8 cellular contexts compared by ENCODE assay signal in the genomic region with DNA sequence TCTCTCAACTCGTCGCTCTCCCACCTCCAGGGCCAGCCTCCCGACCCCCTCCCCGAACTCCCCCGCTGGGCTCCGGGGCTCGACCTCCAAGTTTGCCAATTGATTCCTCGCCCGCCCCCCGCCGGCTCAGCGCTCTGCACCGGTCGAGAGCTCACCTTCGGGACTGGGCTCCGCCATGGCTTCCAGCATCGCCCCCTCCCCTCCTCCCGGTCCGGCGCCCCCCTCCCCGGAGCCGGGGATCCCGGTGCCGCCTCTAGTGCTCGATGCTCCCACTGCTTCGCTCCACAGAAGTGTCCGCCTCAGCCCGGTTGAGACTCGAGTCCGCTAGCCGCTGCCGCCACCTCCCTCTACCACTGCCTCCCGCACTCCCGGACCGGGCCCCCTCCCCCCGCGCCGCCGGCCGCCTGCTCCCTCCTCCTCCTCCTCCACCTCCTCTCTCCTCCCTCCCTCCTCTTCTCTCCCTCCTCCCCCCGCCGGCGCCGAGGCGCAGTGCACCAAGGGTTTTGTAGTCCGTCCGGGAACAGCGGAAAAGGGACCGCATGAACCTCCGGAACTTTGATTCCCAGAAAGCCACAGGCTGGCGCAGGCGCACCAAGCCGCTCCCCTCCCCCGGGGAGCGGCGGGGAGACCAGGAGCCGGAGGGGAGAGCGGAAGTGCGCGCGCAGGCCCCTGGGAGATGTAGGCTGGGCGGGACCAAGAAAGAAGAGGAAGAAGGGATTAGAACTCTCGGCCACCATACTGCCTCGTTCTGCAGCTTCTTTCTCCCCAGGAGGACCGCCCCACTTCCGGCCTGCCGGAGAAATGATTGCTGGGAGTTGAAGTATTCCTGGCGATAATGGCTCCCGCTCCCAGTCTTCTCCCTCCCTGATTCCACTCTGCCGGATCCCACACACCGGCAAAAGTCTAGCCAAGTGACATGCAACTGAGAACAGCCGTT. TPM values are rescaled to one million over a fixed set of nuclear protein-coding genes. Genes with fewer than 3 reads are reported as not detected.
DNase-seq lines count a peak whose midpoint lies in the region; ATAC-seq, FAIRE-seq and TF ChIP-seq lines count a peak whose summit lies in the region.

Gene PHF23 (minus strand): TSS at position 367 of the 937 bp plus-strand sequence. CDS start 178 bp downstream, at position 189.

- TF ChIP-seq RAD21 in H1 (IDR thresholded peaks at IDR 0.05 in 1 of 2, conservative IDR thresholded peaks at IDR 0.05 in 1 of 2; ENCODE audit: low read depth in 2 of 2, low read length in 2 of 2), result no peak

- peak within 1 kb of the TSS; percentile 90 for H4K8ac ChIP-seq in H1 (ENCODE audit: extremely low read depth, insufficient read depth, low read length)

- H4K5ac ChIP-seq in H1 (ENCODE audit: insufficient read length, low read depth, low read length), result peak within 1 kb of the TSS; percentile 74

- H3K18ac ChIP-seq in H1 (ENCODE audit: extremely low read depth, low read length), result peak within 1 kb of the TSS; percentile 66; the same call in 1 of the 2 replicates

- H3K4me1 ChIP-seq in CD8-positive, alpha-beta T cell (ENCODE audit: insufficient read depth, low read length), result peaks cover 37% of the 10 kb centered on the region
- peaks cover 9% of the 10 kb centered on the region for H3K4me1 ChIP-seq in NT2/D1 (ENCODE audit: insufficient read depth, insufficient read length)
- H3K4me1 ChIP-seq in H1 (replicated peaks in 1 of 4; ENCODE audit: control insufficient read depth in 3 of 4, insufficient read depth in 4 of 4, low read length in 3 of 4), result peaks cover 5 to 24% (median 12%) of the 10 kb centered on the region in 4 experiments

- H3K14ac ChIP-seq in H1 (ENCODE audit: insufficient read length), result no peak within 1 kb of the TSS

- TF ChIP-seq EP300 in H1 (IDR thresholded peaks at IDR 0.05; ENCODE audit: borderline replicate concordance in 1 of 2, low read depth in 2 of 2, low read length in 2 of 2), result no peak

- H3K27ac Mint-ChIP-seq in CD8-positive, alpha-beta T cell, result peak within 1 kb of the TSS; percentile 90
- peak within 1 kb of the TSS; percentile 91 for H3K27ac Mint-ChIP-seq in activated CD8-positive, alpha-beta memory T cell treated with anti-CD3 and anti-CD28 coated beads, Interleukin-2, amount 10 ng/mL, durations not matched to agents 7 days and 5 days
- peak within 1 kb of the TSS; percentile 100 for H3K27ac Mint-ChIP-seq in memory B cell

- no peak within 1 kb of the TSS for H3K23ac ChIP-seq in H1 (ENCODE audit: insufficient read length)

- H2BK5ac ChIP-seq in H1 (ENCODE audit: low read depth, low read length), result peak within 1 kb of the TSS; percentile 87

- H3K23me2 ChIP-seq in H1 (ENCODE audit: low read depth, low read length), result peaks cover 18% of the 10 kb centered on the region

- 5% methylated on average over 14 of the region's 72 CpGs; no CpG with 5 or more reads in 1 of the 2 experiments for WGBS in H1 (ENCODE audit: extremely low coverage in 1 of 2, insufficient coverage in 1 of 2, insufficient read length in 1 of 2, insufficient replicate concordance in 2 of 2, low coverage in 1 of 2, low lambda C conversion rate in 2 of 2, missing lambda C conversion rate in 1 of 2), 2 experiments

- peak within 1 kb of the TSS; percentile 98 for H3K4me3 Mint-ChIP-seq in CD8-positive, alpha-beta T cell
- peak within 1 kb of the TSS; percentile 86 for H3K4me3 Mint-ChIP-seq in activated CD8-positive, alpha-beta memory T cell treated with anti-CD3 and anti-CD28 coated beads, Interleukin-2, amount 10 ng/mL, durations not matched to agents 7 days and 5 days
- peak within 1 kb of the TSS; percentile 100 for H3K4me3 Mint-ChIP-seq in memory B cell

- no peak within 1 kb of the TSS for H2BK20ac ChIP-seq in H1 (ENCODE audit: low read length)

- peak within 1 kb of the TSS; percentile 64 for H3K27ac ChIP-seq in CD8-positive, alpha-beta T cell (ENCODE audit: low read depth, low read length)
- peak within 1 kb of the TSS; percentile 63 for H3K27ac ChIP-seq in H1 (ENCODE audit: low read depth, low read length)

- H4K91ac ChIP-seq in H1 (replicated peaks; ENCODE audit: insufficient read length, low read length), result peak within 1 kb of the TSS; percentile 77

- no peak within 1 kb of the TSS for H2AK5ac ChIP-seq in H1 (ENCODE audit: low read depth, low read length)

- H3K56ac ChIP-seq in H1 (replicated peaks; ENCODE audit: insufficient read length, low read depth, low read length), result peak within 1 kb of the TSS; percentile 93

- H3K9me3 Mint-ChIP-seq in CD8-positive, alpha-beta T cell, result no peaks in the 10 kb centered on the region
- no peaks in the 10 kb centered on the region for H3K9me3 Mint-ChIP-seq in activated CD8-positive, alpha-beta memory T cell treated with anti-CD3 and anti-CD28 coated beads, Interleukin-2, amount 10 ng/mL, durations not matched to agents 7 days and 5 days (ENCODE audit: low read depth)
- H3K9me3 Mint-ChIP-seq in memory B cell, result no peaks in the 10 kb centered on the region

- TF ChIP-seq POLR2A in H1 (IDR thresholded peaks at IDR 0.05; ENCODE audit: control extremely low read depth in 1 of 2, low read depth in 2 of 2, low read length in 2 of 2), result peak; percentile 27 to 36; a peak in 1 of 3 replicates

- DNase-seq in CD8-positive, alpha-beta T cell, result peak; percentile 93 to 98 (median 96)
- DNase-seq in HUDEP-2 (lab: John Stamatoyannopoulos, UW; ENCODE audit: unreplicated experiment in 76 of 76) (peak in 75 of 76 experiments; percentile 76 to 100 (median 98)), NT2/D1 (ENCODE audit: low read depth, low spot score) (peak; percentile 96), H1 (ENCODE audit: low read depth in 1 of 2, low spot score in 2 of 2) (peak; percentile 94 to 99), memory B cell (ENCODE audit: low spot score in 2 of 2) (peak; percentile 80 to 87)
- peak; percentile 99 for DNase-seq in activated CD8-positive, alpha-beta memory T cell treated with anti-CD3 and anti-CD28 coated beads, Interleukin-2, amount 10 ng/mL, durations not matched to agents 7 days and 5 days
- peak; percentile 96 for DNase-seq in stimulated activated CD8-positive, alpha-beta memory T cell treated with anti-CD3 and anti-CD28 coated beads, Interleukin-12 subunit alpha, Interleukin-12 subunit beta, amount 100 ng/mL, for 24 hours (ENCODE audit: extremely low read depth)

- H3K27me3 ChIP-seq in CD8-positive, alpha-beta T cell (ENCODE audit: insufficient read depth, low read length), result no peaks in the 10 kb centered on the region
- H3K27me3 ChIP-seq in NT2/D1 (ENCODE audit: insufficient read depth, insufficient read length), result no peaks in the 10 kb centered on the region
- no peaks in the 10 kb centered on the region for H3K27me3 ChIP-seq in H1 (replicated peaks in 1 of 4; ENCODE audit: control insufficient read depth in 3 of 4, extremely low read depth in 1 of 4, insufficient read depth in 3 of 4, low read length in 3 of 4)

- POLR2A ChIA-PET in CD8-positive, alpha-beta T cell (lab: Charles Lee), result interaction anchor here (0.6 to 3.8 kb wide), 10 partner anchors 9 to 333 kb away, joined by 3 to 26 read pairs (median 5); partner anchors contain the start of genes ACADVL, ACAP1, CTDNEP1 and DLG4
- POLR2A ChIA-PET in H1 (lab: Charles Lee; ENCODE audit: partially characterized antibody), result interaction anchor here (0.7 to 19.7 kb wide), 23 partner anchors 9 to 350 kb away, joined by 3 to 386 read pairs (median 4); partner anchors contain the start of genes ACADVL, ACAP1, CLDN7 and CTDNEP1

- peak within 1 kb of the TSS; percentile 87 for H3K4me3 ChIP-seq in CD8-positive, alpha-beta T cell (ENCODE audit: low read depth, low read length)
- H3K4me3 ChIP-seq in NT2/D1 (ENCODE audit: insufficient read length, low read depth), result peak within 1 kb of the TSS; percentile 86
- peak within 1 kb of the TSS; percentile 91 to 97 (median 94) for H3K4me3 ChIP-seq in H1 (ENCODE audit: extremely low read depth in 1 of 4, insufficient read depth in 2 of 4, low read depth in 3 of 4, low read length in 4 of 4)

- peaks cover 19% of the 10 kb centered on the region for H3K36me3 ChIP-seq in CD8-positive, alpha-beta T cell (ENCODE audit: insufficient read depth, low read length)
- H3K36me3 ChIP-seq in NT2/D1 (ENCODE audit: insufficient read depth, insufficient read length, low read length) (peaks cover 49% of the 10 kb centered on the region), H1 (ENCODE audit: control insufficient read depth in 2 of 4, insufficient read depth in 4 of 4, low read length in 3 of 4) (peaks cover 15 to 42% (median 26%) of the 10 kb centered on the region in 4 experiments; a peak in 7 of 8 replicates)

- ATAC-seq in CD8-positive, alpha-beta T cell, result peak; percentile 64
- peak; percentile 36 for ATAC-seq in GM21360 (IDR thresholded peaks at IDR 0.05; ENCODE audit: unreplicated experiment)
- ATAC-seq in activated CD8-positive, alpha-beta memory T cell treated with anti-CD3 and anti-CD28 coated beads, Interleukin-2, amount 10 ng/mL, durations not matched to agents 7 days and 5 days, result peak; percentile 71
- peak; percentile 60 for ATAC-seq in memory B cell (ENCODE audit: low read depth)

- H3K4me2 ChIP-seq in H1 (ENCODE audit: insufficient read depth in 1 of 2, low read depth in 2 of 2, low read length in 2 of 2), result peak within 1 kb of the TSS; percentile 92 to 93

- no peak within 1 kb of the TSS for H2BK15ac ChIP-seq in H1 (ENCODE audit: low read length)

- CTCF ChIA-PET in CD8-positive, alpha-beta T cell (lab: Charles Lee), result interaction anchor here (0.5 to 4.9 kb wide), 7 partner anchors 18 to 327 kb away, joined by 3 to 24 read pairs (median 4); no protein-coding TSS in a partner anchor
- CTCF ChIA-PET in activated CD8-positive, alpha-beta memory T cell treated with anti-CD3 and anti-CD28 coated beads, Interleukin-2, amount 10 ng/mL, durations not matched to agents 7 days and 5 days (lab: Charles Lee), result interaction anchor here (0.7 to 4.1 kb wide), 8 partner anchors 9 to 117 kb away, joined by 3 to 18 read pairs (median 4); partner anchors contain the start of genes ACADVL, CTDNEP1, DLG4 and ELP5
- CTCF ChIA-PET in H1 (lab: Charles Lee; ENCODE audit: partially characterized antibody), result interaction anchor here (0.8 to 6.4 kb wide), 4 partner anchors 18 to 209 kb away, joined by 3 to 46 read pairs (median 10); partner anchors contain the start of genes ACADVL and DLG4

- H3K79me2 ChIP-seq in H1 (ENCODE audit: control insufficient read depth in 1 of 2, insufficient read depth in 2 of 2, low read length in 2 of 2), result peaks cover 0 to 48% of the 10 kb centered on the region in 2 experiments; a peak in 2 of 4 replicates

- intact Hi-C loops in CD8-positive, alpha-beta T cell (cut with DNase I, micrococcal nuclease), result loop anchor here (1.0 to 10.0 kb wide), 16 partner anchors 13 to 693 kb away; partner anchors contain the start of genes EIF5A (in 2 of the 2), ELP5 (in 2 of the 2), TMEM102 (in 2 of the 2) and CNTROB (in 1 of the 2)

- peaks cover 58% of the 10 kb centered on the region for H3K4me1 Mint-ChIP-seq in CD8-positive, alpha-beta T cell (ENCODE audit: low read depth)
- H3K4me1 Mint-ChIP-seq in activated CD8-positive, alpha-beta memory T cell treated with anti-CD3 and anti-CD28 coated beads, Interleukin-2, amount 10 ng/mL, durations not matched to agents 7 days and 5 days, result peaks cover 60% of the 10 kb centered on the region
- H3K4me1 Mint-ChIP-seq in memory B cell, result peaks cover 49% of the 10 kb centered on the region

- no peak within 1 kb of the TSS for H2BK120ac ChIP-seq in H1 (replicated peaks; ENCODE audit: low read depth, low read length)

- peak within 1 kb of the TSS; percentile 91 for H3K4ac ChIP-seq in H1 (replicated peaks; ENCODE audit: insufficient read length, low read depth, low read length)

- H2AFZ ChIP-seq in H1 (ENCODE audit: low read length), result no peak within 1 kb of the TSS

- peak; percentile 78 for FAIRE-seq in H1 (lab: Jason Lieb, UNC)

- H3K27me3 Mint-ChIP-seq in CD8-positive, alpha-beta T cell (ENCODE audit: low read depth), result no peaks in the 10 kb centered on the region
- no peaks in the 10 kb centered on the region for H3K27me3 Mint-ChIP-seq in activated CD8-positive, alpha-beta memory T cell treated with anti-CD3 and anti-CD28 coated beads, Interleukin-2, amount 10 ng/mL, durations not matched to agents 7 days and 5 days
- H3K27me3 Mint-ChIP-seq in memory B cell, result no peaks in the 10 kb centered on the region

- peaks cover 64% of the 10 kb centered on the region for H3K36me3 Mint-ChIP-seq in CD8-positive, alpha-beta T cell
- H3K36me3 Mint-ChIP-seq in activated CD8-positive, alpha-beta memory T cell treated with anti-CD3 and anti-CD28 coated beads, Interleukin-2, amount 10 ng/mL, durations not matched to agents 7 days and 5 days, result peaks cover 35% of the 10 kb centered on the region
- peaks cover 23% of the 10 kb centered on the region for H3K36me3 Mint-ChIP-seq in memory B cell

- no peak for TF ChIP-seq CTCF in CD8-positive, alpha-beta T cell (IDR thresholded peaks at IDR 0.05)
- no peak for TF ChIP-seq CTCF in H1 (IDR thresholded peaks at IDR 0.05; ENCODE audit: control extremely low read depth in 1 of 3, insufficient read depth in 1 of 3, low read depth in 1 of 3, low read length in 3 of 3)

- no peaks in the 10 kb centered on the region for H3K9me3 ChIP-seq in CD8-positive, alpha-beta T cell (ENCODE audit: low read length)
- H3K9me3 ChIP-seq in NT2/D1 (ENCODE audit: insufficient read depth, low read length) (no peaks in the 10 kb centered on the region), H1 (ENCODE audit: insufficient read depth in 2 of 2, low read depth in 1 of 2, low read length in 1 of 2) (no peaks in the 10 kb centered on the region)

- H3K79me1 ChIP-seq in H1 (ENCODE audit: low read depth, low read length), result peaks cover 8% of the 10 kb centered on the region; the same call in 1 of the 2 replicates

- H2BK12ac ChIP-seq in H1 (ENCODE audit: low read depth, low read length), result 0 out of 2 replicates have a peak within 1 kb of the TSS, but pooled peaks have one; percentile 9

- peak within 1 kb of the TSS; percentile 98 for H3K9ac ChIP-seq in NT2/D1 (ENCODE audit: insufficient read length, low read depth)
- H3K9ac ChIP-seq in H1 (replicated peaks in 1 of 4; ENCODE audit: extremely low read depth in 1 of 4, low read depth in 3 of 4, low read length in 3 of 4), result peak within 1 kb of the TSS; percentile 81 to 93 (median 86)

- peaks cover 10 to 19% of the 10 kb centered on the region in 2 experiments for H4K20me1 ChIP-seq in H1 (replicated peaks in 1 of 2; ENCODE audit: control insufficient read depth in 1 of 2, insufficient read depth in 2 of 2, low read length in 2 of 2)

RNA-seq across cellular contexts. Expression of gene PHF23, which starts in this region (rescaled TPM):
- total RNA-seq in CD8-positive, alpha-beta T cell, result 1 to 10 TPM; 2.8 to 3.1 TPM
- total RNA-seq in activated CD8-positive, alpha-beta memory T cell treated with anti-CD3 and anti-CD28 coated beads, Interleukin-2, amount 10 ng/mL, durations not matched to agents 7 days and 5 days, result 10 to 100 TPM; 42.1 to 53.2 TPM
- 62.8 and 65.1 TPM in 2 replicates for total RNA-seq in H1 (2021; fragmentation: NEBNext Ultra II Directional; extraction: Animal tissue kit (Norgen Biotek cat#: 25700))
- 46.5 and 47.5 TPM in 2 replicates for polyA plus RNA-seq in H1 (2011; rRNA removed)
- polyA plus RNA-seq in H1 (2011; cell fraction: cytosol; rRNA removed), result 45.6 TPM
- 44.4 TPM for polyA plus RNA-seq in H1 (2011; cell fraction: nucleus; rRNA removed)
- polyA plus RNA-seq in H1 (2012, experiment 1 of 2), result 57.1 to 63.2 TPM (median 57.6 TPM) in 4 replicates
- 65.8 TPM for polyA plus RNA-seq in H1 (2012, experiment 2 of 2)
- polyA plus RNA-seq in H1 (2013, experiment 1 of 2), result 66.2 TPM
- polyA plus RNA-seq in H1 (2013, experiment 2 of 2), result 69.5 TPM
- 46.8 and 59.7 TPM in 2 replicates for polyA minus RNA-seq in H1 (2011; rRNA and poly(A)+ RNA removed)
- 27.7 TPM for polyA minus RNA-seq in H1 (2011; cell fraction: cytosol; rRNA and poly(A)+ RNA removed)
- 19.8 TPM for polyA minus RNA-seq in H1 (2011; cell fraction: nucleus; rRNA and poly(A)+ RNA removed)

Comparison
In these comparisons a context has a peak if more than half of its experiments do, and no peak if none do; other contexts are left out.
1. Peak in every context shown above with its lines: DNase-seq, ATAC-seq, H3K4me3 ChIP-seq and H3K27ac ChIP-seq.
2. RNA of gene PHF23 (total RNA-seq): 62.8 to 65.1 TPM in H1 and 42.1 to 53.2 TPM in activated CD8-positive, alpha-beta memory T cell treated with anti-CD3 and anti-CD28 coated beads, Interleukin-2, amount 10 ng/mL, durations not matched to agents 7 days and 5 days; 2.8 to 3.1 TPM in CD8-positive, alpha-beta T cell; every median in the first group is over 10 times any median in the second.